8 cellular contexts compared by ENCODE assay signal in genomic region chr5:172769598-172770373, GRCh38. TPM values are rescaled to one million over a fixed set of nuclear protein-coding genes. Genes with fewer than 3 reads are reported as not detected.
DNase-seq lines count a peak whose midpoint lies in the region; ATAC-seq and TF ChIP-seq lines count a peak whose summit lies in the region.

No MANE protein-coding gene starts in this region.

- H3K27me3 Mint-ChIP-seq in HFFc6 (ENCODE audit: insufficient read depth) = peaks cover 61% of the 10 kb centered on the region

- TF ChIP-seq CTCF in HFFc6 (IDR thresholded peaks at IDR 0.05) (no peak), sigmoid colon (IDR thresholded peaks at IDR 0.05) (no peak)

- H3K9me3 Mint-ChIP-seq in HFFc6 = peaks cover 55% of the 10 kb centered on the region

- intact Hi-C loops in right cardiac atrium (cut with DNase I) (loop anchor here (2.0 to 10.0 kb wide), 7 partner anchors 52 to 163 kb away; partner anchors contain the start of gene ERGIC1 (in 1 of the 4)), sigmoid colon (cut with DNase I) (loop anchor here (5.0 kb wide), 1 partner anchor 153 kb away; no protein-coding TSS in a partner anchor)

- H3K4me3 Mint-ChIP-seq in HFFc6 = peak overlapping the region; percentile 99

- no peaks in the 10 kb centered on the region for H3K9me3 ChIP-seq in adipocyte (ENCODE audit: control insufficient read depth, low read length)
- no peaks in the 10 kb centered on the region for H3K9me3 ChIP-seq in right cardiac atrium (ENCODE audit: control insufficient read depth, low read length)
- H3K9me3 ChIP-seq in sigmoid colon = no peaks in the 10 kb centered on the region

- peaks cover 50% of the 10 kb centered on the region for H3K4me1 ChIP-seq in adipocyte (ENCODE audit: control insufficient read depth, insufficient read depth, low read length)
- peaks cover 6% of the 10 kb centered on the region for H3K4me1 ChIP-seq in right cardiac atrium (ENCODE audit: control insufficient read depth, insufficient read depth, low read length)
- H3K4me1 ChIP-seq in sigmoid colon = peaks cover 0 to 74% (median 67%) of the 10 kb centered on the region in 4 donors

- H3K4me3 ChIP-seq in adipocyte (ENCODE audit: low read length) = peak overlapping the region; percentile 96
- peak overlapping the region; percentile 79 for H3K4me3 ChIP-seq in right cardiac atrium (ENCODE audit: low read length)
- H3K4me3 ChIP-seq in sigmoid colon = peak overlapping the region; percentile 80 to 96 (median 86)

- ATAC-seq in right cardiac atrium (no peak), GM21447 (IDR thresholded peaks at IDR 0.05; ENCODE audit: unreplicated experiment) (no peak)

- 5% methylated on average over 21 of the region's 21 CpGs for WGBS in right cardiac atrium
- WGBS in sigmoid colon, 2 donors = 23 to 29% methylated on average over 21 of the region's 21 CpGs

- peaks cover 51% of the 10 kb centered on the region for H3K36me3 Mint-ChIP-seq in HFFc6 (ENCODE audit: low read depth)

- H3K9ac ChIP-seq in adipocyte (ENCODE audit: low read length) = peak overlapping the region; percentile 98

- H3K36me3 ChIP-seq in adipocyte (ENCODE audit: control insufficient read depth, insufficient read depth, low read length, severe bottlenecking) (peaks cover 34% of the 10 kb centered on the region), sigmoid colon (peaks cover 22 to 28% (median 26%) of the 10 kb centered on the region in 4 donors)

- H3K27ac Mint-ChIP-seq in HFFc6 = peak overlapping the region; percentile 99

- peaks cover 72% of the 10 kb centered on the region for H3K4me1 Mint-ChIP-seq in HFFc6 (ENCODE audit: low read depth)

- H3K27me3 ChIP-seq in adipocyte (replicated peaks; ENCODE audit: control insufficient read depth, insufficient read depth, low read length) (no peaks in the 10 kb centered on the region), right cardiac atrium (ENCODE audit: control insufficient read depth, insufficient read depth) (no peaks in the 10 kb centered on the region), sigmoid colon (no peaks in the 10 kb centered on the region)

- no peak for TF ChIP-seq EP300 in sigmoid colon (IDR thresholded peaks at IDR 0.05)

- DNase-seq in AG08396 (ENCODE audit: low spot score) (peak; percentile 14), HFFc6 (peak; percentile 49), adipocyte (ENCODE audit: low read depth) (peak; percentile 59), right cardiac atrium (peak; percentile 62 to 80 (median 75)), sigmoid colon (peak; percentile 84), middle frontal gyrus (ENCODE audit: extremely low spot score, low spot score) (no peak), Kasumi-1 (lab: John Stamatoyannopoulos, UW) (no peak)

- TF ChIP-seq POLR2A in sigmoid colon (IDR thresholded peaks at IDR 0.05) = peak; percentile 37 to 52

- H3K27ac ChIP-seq in right cardiac atrium (ENCODE audit: low read length) = peak overlapping the region; percentile 95
- peak overlapping the region; percentile 97 to 100 (median 99) for H3K27ac ChIP-seq in sigmoid colon

RNA-seq across cellular contexts. Expression of gene DUSP1, which starts 1.2 kb away (rescaled TPM):
- total RNA-seq in HFFc6 (2021; fragmentation: NEBNext Ultra II Directional; extraction: Animal tissue kit (Norgen Biotek cat#: 25700)) = 100 to 1,000 TPM; 213 to 319 (median 307) TPM
- 100 to 1,000 TPM in 2 of 4 donors, 10 to 100 TPM in 2; 81.3 to 247 (median 105) TPM for total RNA-seq in right cardiac atrium
- polyA plus RNA-seq in right cardiac atrium = 78.7 TPM
- 1,000 to 10,000 TPM in 1 of 4 donors, 100 to 1,000 TPM in 3; 449 to 1,033 (median 779) TPM for total RNA-seq in sigmoid colon
- 100 to 1,000 TPM in 2 of 3 donors, 10 to 100 TPM in 1; 99.9 to 253 (median 136) TPM for polyA plus RNA-seq in sigmoid colon

Comparison
In these comparisons a context has a peak if more than half of its experiments do, and no peak if none do; other contexts are left out.
1. DNase-seq: peak in AG08396 (single experiment), HFFc6 (single experiment), adipocyte (single experiment), right cardiac atrium (3 of 3) and sigmoid colon (single experiment); none in middle frontal gyrus (single experiment) and Kasumi-1 (0 of 2).
2. Peak in every context shown above with its lines, with median percentiles within 50 percentile points of each other: H3K4me3 ChIP-seq.